Comparison of ENCODE assay signal across 10 cellular contexts in the genomic region with DNA sequence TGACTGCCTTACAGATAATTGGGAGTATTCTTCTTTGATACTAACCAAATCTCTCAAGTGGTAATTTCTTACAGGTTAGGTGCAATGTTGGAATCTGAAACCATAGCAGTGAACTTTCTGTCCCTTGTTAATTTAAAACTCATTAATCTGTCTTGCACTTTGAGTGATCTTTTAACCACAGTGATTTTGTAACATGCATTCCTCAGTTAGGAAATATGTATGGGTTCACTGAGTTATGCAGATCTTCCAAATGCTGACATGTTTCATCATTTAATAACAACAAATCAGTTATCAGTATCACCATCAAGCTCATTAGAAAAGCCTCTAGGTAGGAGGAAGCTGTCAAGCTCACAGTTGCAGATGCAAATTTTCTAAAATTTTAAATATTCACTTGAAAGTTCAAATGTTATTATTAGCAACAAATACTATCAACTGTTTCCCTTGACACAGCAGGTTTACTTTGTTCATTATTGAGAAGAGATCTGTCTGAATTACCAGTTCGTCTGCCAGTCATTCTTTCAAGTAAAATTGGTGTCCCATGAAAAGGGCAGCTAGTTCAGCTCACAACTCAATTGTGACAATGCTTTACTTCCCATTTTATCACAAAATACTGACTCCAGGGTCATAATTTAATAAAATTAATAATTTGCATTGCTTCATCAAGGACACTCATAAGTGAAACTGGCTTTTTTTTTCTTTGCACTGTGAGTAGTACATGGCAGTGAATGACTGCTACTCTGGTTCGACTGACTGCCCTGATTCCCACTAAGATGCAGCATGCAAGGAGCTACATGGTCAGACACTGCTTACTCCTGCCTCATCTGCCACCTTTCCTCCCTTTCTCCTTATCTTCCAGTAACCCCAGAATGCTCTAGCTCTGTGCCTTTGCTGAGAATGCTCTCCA. TPM values are rescaled to one million over a fixed set of nuclear protein-coding genes. Genes with fewer than 3 reads are reported as not detected.
DNase-seq lines count a peak whose midpoint lies in the region; ATAC-seq and TF ChIP-seq lines count a peak whose summit lies in the region.
"Had no signal": no experiment of that assay in that cellular context is flagged by ENCODE, and none has a peak within 500 bp of the region (broad histone marks: within the 10 kb centered on the region; RNA-seq: fewer than 3 reads in every experiment).

No MANE protein-coding gene starts in this region.

- no peaks in the 10 kb centered on the region for H3K9me3 ChIP-seq in OCI-LY7 (ENCODE audit: low read length)

- intact Hi-C loops in OCI-LY7 (cut with micrococcal nuclease; ENCODE audit: unreplicated experiment): no loop called here

- H3K79me2 ChIP-seq in OCI-LY7 (ENCODE audit: insufficient read depth, low read depth, low read length): no peaks in the 10 kb centered on the region

- H3K4me3 ChIP-seq in BJ (ENCODE audit: low read depth, low read length): no peak overlapping the region
- H3K4me3 ChIP-seq in OCI-LY7 (ENCODE audit: low read depth, low read length, poor library complexity, severe bottlenecking): no peak overlapping the region
- H3K4me3 ChIP-seq in coronary artery: no peak overlapping the region

- no peaks in the 10 kb centered on the region; the same call in 1 of the 2 replicates for H4K20me1 ChIP-seq in OCI-LY7 (ENCODE audit: insufficient read depth, low read length)

- peak; percentile 19 for DNase-seq in BJ (ENCODE audit: low read depth)
- DNase-seq in fibroblast of gingiva (ENCODE audit: low read depth): peak; percentile 28
- no peak for DNase-seq in OCI-LY7 (ENCODE audit: low spot score)
- no peak for DNase-seq in central memory CD4-positive, alpha-beta T cell
- DNase-seq in NCI-H2171 treated with DMSO at 0.1 percent for 48 hours (lab: John Stamatoyannopoulos, UW): no peak
- no peak for DNase-seq in coronary artery (ENCODE audit: low spot score)
- DNase-seq: NCI-H2081 treated with DMSO at 0.1 percent for 48 hours had no signal

- BruUV-seq in OCI-LY7 (replicated peaks; lab: Mats Ljungman, UMichigan): no TSS peak

- H2AFZ ChIP-seq in OCI-LY7 (ENCODE audit: low read length): no peak overlapping the region

- H3K27ac ChIP-seq in OCI-LY7 (ENCODE audit: low read depth, low read length, poor library complexity, severe bottlenecking): no peak overlapping the region
- H3K27ac ChIP-seq in coronary artery: no peak overlapping the region

- CTCF ChIA-PET in BJ (lab: Yijun Ruan, JAX): interaction anchor here (0.9 to 1.6 kb wide), 4 partner anchors 10 to 113 kb away, joined by 3 to 4 read pairs (median 4); no protein-coding TSS in a partner anchor
- CTCF ChIA-PET in OCI-LY7 (lab: Charles Lee; ENCODE audit: unreplicated experiment): no interaction called here

- POLR2A ChIA-PET in BJ (lab: Charles Lee) (interaction anchor here (0.7 kb wide), 1 partner anchor 14 kb away, joined by 3 read pairs; no protein-coding TSS in a partner anchor), OCI-LY7 (lab: Charles Lee) (interaction anchor here (0.6 to 0.7 kb wide), 2 partner anchors 34 to 389 kb away, joined by 3 read pairs; no protein-coding TSS in a partner anchor)

- no peak overlapping the region for H3K4me2 ChIP-seq in OCI-LY7 (ENCODE audit: low read length)

- TF ChIP-seq CTCF in BJ (IDR thresholded peaks at IDR 0.05; ENCODE audit: insufficient read depth, low read depth, low read length): no peak
- TF ChIP-seq CTCF in OCI-LY7 (conservative IDR thresholded peaks at IDR 0.05; ENCODE audit: low read length): no peak
- no peak for TF ChIP-seq CTCF in coronary artery (IDR thresholded peaks at IDR 0.05)

- H3K4me1 ChIP-seq in OCI-LY7 (ENCODE audit: insufficient read depth, low read length, poor library complexity, severe bottlenecking): peaks cover 5% of the 10 kb centered on the region

- ATAC-seq in GM19351 (IDR thresholded peaks at IDR 0.05; ENCODE audit: unreplicated experiment) (peak; percentile 56), HG03354 (IDR thresholded peaks at IDR 0.05; ENCODE audit: poor library complexity, severe bottlenecking, unreplicated experiment) (peak; percentile 74)
- ATAC-seq: HCT116 had no signal

- no peaks in the 10 kb centered on the region for H3K27me3 ChIP-seq in BJ (ENCODE audit: control insufficient read depth, insufficient read depth, low read length)

- H3K36me3 ChIP-seq in BJ (ENCODE audit: control insufficient read depth, insufficient read depth, low read length) (peaks cover 12% of the 10 kb centered on the region), OCI-LY7 (ENCODE audit: insufficient read depth, low read length) (peaks cover 81% of the 10 kb centered on the region)

- H3K9me2 ChIP-seq in OCI-LY7 (ENCODE audit: insufficient read depth, low read length): no peaks in the 10 kb centered on the region

RNA-seq across cellular contexts. Expression of a gene that starts 31.6 kb away (rescaled TPM):
- polyA plus RNA-seq in BJ (2011; rRNA removed): 34.3 and 51.5 TPM in 2 replicates
- 10.9 and 11.6 TPM in 2 replicates for polyA minus RNA-seq in BJ (2011; rRNA and poly(A)+ RNA removed)
- 47.5 and 50.6 TPM in 2 replicates for total RNA-seq in OCI-LY7 (2014; rRNA removed; shearing (Covaris generic))
- 62.3 and 66.4 TPM in 2 replicates for total RNA-seq in OCI-LY7 (2022)

Comparison
In these comparisons a context has a peak if more than half of its experiments do, and no peak if none do; other contexts are left out.
1. DNase-seq: peak in BJ (single experiment) and fibroblast of gingiva (single experiment); none in OCI-LY7 (single experiment), central memory CD4-positive, alpha-beta T cell (single experiment), NCI-H2171 treated with DMSO at 0.1 percent for 48 hours (single experiment) and coronary artery (single experiment).